Comparison of ENCODE assay signal across 20 cellular contexts in the genomic region with DNA sequence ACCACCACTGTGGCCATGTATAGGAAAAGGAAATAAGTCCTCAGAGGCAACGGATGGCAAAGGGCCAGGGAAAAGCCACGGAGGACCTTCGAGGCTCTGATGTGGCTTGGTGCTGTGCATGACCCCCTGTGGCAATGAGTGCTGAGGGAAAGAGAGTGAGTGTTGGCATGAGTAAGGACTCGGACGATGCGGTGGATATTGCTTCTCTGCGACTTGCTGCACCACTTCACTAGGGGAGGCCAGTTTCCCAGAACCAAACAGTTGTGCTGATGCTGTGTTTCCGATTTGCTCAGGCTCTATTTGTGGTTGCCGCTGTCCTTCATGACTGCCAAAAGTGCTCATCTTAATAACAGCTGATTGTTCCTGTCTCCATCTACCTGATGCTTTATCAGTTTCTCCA.
DNase-seq lines count a peak whose midpoint lies in the region; ATAC-seq and TF ChIP-seq lines count a peak whose summit lies in the region.
"Had no signal": no experiment of that assay in that cellular context is flagged by ENCODE, and none has a peak within 500 bp of the region (broad histone marks: within the 10 kb centered on the region; RNA-seq: fewer than 3 reads in every experiment).

No MANE protein-coding gene starts in this region.

- H3K27me3 ChIP-seq in breast epithelium, result no peaks in the 10 kb centered on the region
- H3K27me3 ChIP-seq: left lung, stomach, upper lobe of right lung had no signal

- H3K27ac ChIP-seq in breast epithelium, result no peak overlapping the region
- no peak overlapping the region for H3K27ac ChIP-seq in caudate nucleus (ENCODE audit: low read depth, low read length)
- H3K27ac ChIP-seq: left lung, PC-9, stomach, upper lobe of right lung had no signal

- no peak overlapping the region for H3K4me3 ChIP-seq in breast epithelium
- H3K4me3 ChIP-seq: left lung, PC-9, stomach, upper lobe of right lung had no signal

- H3K36me3 Mint-ChIP-seq in MCF 10A (ENCODE audit: insufficient read depth, unreplicated experiment) (peaks cover 57% of the 10 kb centered on the region), T-helper 17 cell (ENCODE audit: low read depth) (peaks cover 14% of the 10 kb centered on the region)
- H3K36me3 Mint-ChIP-seq in activated naive CD8-positive, alpha-beta T cell treated with anti-CD3 and anti-CD28 coated beads, Interleukin-2, amount 50 U/mL, for 24 hours (ENCODE audit: low read depth), result peaks cover 60% of the 10 kb centered on the region
- H3K36me3 Mint-ChIP-seq in stimulated activated naive CD8-positive, alpha-beta T cell treated with anti-CD3 and anti-CD28 coated beads, Interleukin-15, Interleukin-2, amounts not matched to agents 100 ng/mL and 50 ng/mL, for 24 hours (ENCODE audit: low read depth), result peaks cover 60% of the 10 kb centered on the region

- POLR2A ChIA-PET in MCF 10A (lab: Yijun Ruan, JAX), result interaction anchor here (0.9 kb wide), 1 partner anchor 37 kb away, joined by 3 read pairs; no protein-coding TSS in a partner anchor

- no peaks in the 10 kb centered on the region for H3K27me3 Mint-ChIP-seq in MCF 10A (ENCODE audit: insufficient read depth, unreplicated experiment)
- H3K27me3 Mint-ChIP-seq in T-helper 17 cell, result no peaks in the 10 kb centered on the region
- H3K27me3 Mint-ChIP-seq in activated naive CD8-positive, alpha-beta T cell treated with anti-CD3 and anti-CD28 coated beads, Interleukin-2, amount 50 U/mL, for 24 hours, result no peaks in the 10 kb centered on the region
- H3K27me3 Mint-ChIP-seq in stimulated activated naive CD8-positive, alpha-beta T cell treated with anti-CD3 and anti-CD28 coated beads, Interleukin-15, Interleukin-2, amounts not matched to agents 100 ng/mL and 50 ng/mL, for 24 hours, result no peaks in the 10 kb centered on the region
- H3K27me3 Mint-ChIP-seq: progenitor cell of endocrine pancreas had no signal

- ATAC-seq in T-helper 17 cell (peak; percentile 44), HG03025 (IDR thresholded peaks at IDR 0.05; ENCODE audit: low FRiP score, unreplicated experiment) (no peak)
- ATAC-seq in activated naive CD8-positive, alpha-beta T cell treated with anti-CD3 and anti-CD28 coated beads, Interleukin-2, amount 50 U/mL, for 24 hours, result peak; percentile 51
- ATAC-seq: left lung, upper lobe of right lung had no signal

- H3K9me3 ChIP-seq in breast epithelium (no peaks in the 10 kb centered on the region), T-helper 17 cell (ENCODE audit: control insufficient read depth, low read length, poor library complexity, severe bottlenecking) (no peaks in the 10 kb centered on the region)
- H3K9me3 ChIP-seq: left lung, stomach, upper lobe of right lung had no signal

- CTCF ChIA-PET in MCF 10A (lab: Yijun Ruan, JAX), result interaction anchor here (0.6 kb wide), 1 partner anchor 739 kb away, joined by 3 read pairs; no protein-coding TSS in a partner anchor

- TSS peak; percentile 9 for BruUV-seq in MCF 10A (replicated peaks; lab: Mats Ljungman, UMichigan)

- TF ChIP-seq CTCF in MCF 10A (IDR thresholded peaks at IDR 0.05; ENCODE audit: unreplicated experiment) (no peak), breast epithelium (IDR thresholded peaks at IDR 0.05) (no peak)

- DNase-seq in MCF 10A (ENCODE audit: unreplicated experiment) (no peak), breast epithelium (ENCODE audit: low spot score in 2 of 2) (no peak), T-helper 17 cell (no peak), germinal center (ENCODE audit: low spot score) (no peak), caudate nucleus (lab: John Stamatoyannopoulos, UW) (no peak)
- no peak for DNase-seq in activated naive CD8-positive, alpha-beta T cell treated with anti-CD3 and anti-CD28 coated beads, Interleukin-2, amount 50 U/mL, for 24 hours
- DNase-seq: activated effector memory CD4-positive, alpha-beta T cell treated with anti-CD3 and anti-CD28 coated beads, Interleukin-2, amount 50 U/mL, for 16 hours; GOT3; IMR-90; left lung; NCI-H1694; NCI-H226; PC-9; SHP77 treated with DMSO at 0.1 percent for 48 hours; stomach; upper lobe of right lung had no signal

- H3K4me1 ChIP-seq in breast epithelium, result no peaks in the 10 kb centered on the region
- H3K4me1 ChIP-seq: left lung, stomach, upper lobe of right lung had no signal

- H3K36me3 ChIP-seq in breast epithelium, result no peaks in the 10 kb centered on the region

- no peaks in the 10 kb centered on the region for H3K9me3 Mint-ChIP-seq in MCF 10A (ENCODE audit: unreplicated experiment)
- H3K9me3 Mint-ChIP-seq in activated naive CD8-positive, alpha-beta T cell treated with anti-CD3 and anti-CD28 coated beads, Interleukin-2, amount 50 U/mL, for 24 hours, result no peaks in the 10 kb centered on the region
- H3K9me3 Mint-ChIP-seq in stimulated activated naive CD8-positive, alpha-beta T cell treated with anti-CD3 and anti-CD28 coated beads, Interleukin-15, Interleukin-2, amounts not matched to agents 100 ng/mL and 50 ng/mL, for 24 hours, result no peaks in the 10 kb centered on the region
- H3K9me3 Mint-ChIP-seq: mesothelial cell of epicardium had no signal

- intact Hi-C loops in MCF 10A (cut with micrococcal nuclease), result no loop called here
- intact Hi-C loops in breast epithelium (cut with DNase I; ENCODE audit: low total_unique reads), result no loop called here

- H3K4me3 Mint-ChIP-seq in MCF 10A (ENCODE audit: unreplicated experiment) (no peak overlapping the region), T-helper 17 cell (peak overlapping the region; percentile 67)
- H3K4me3 Mint-ChIP-seq in activated naive CD8-positive, alpha-beta T cell treated with anti-CD3 and anti-CD28 coated beads, Interleukin-2, amount 50 U/mL, for 24 hours, result no peak overlapping the region
- peak overlapping the region; percentile 28 for H3K4me3 Mint-ChIP-seq in stimulated activated naive CD8-positive, alpha-beta T cell treated with anti-CD3 and anti-CD28 coated beads, Interleukin-15, Interleukin-2, amounts not matched to agents 100 ng/mL and 50 ng/mL, for 24 hours
- H3K4me3 Mint-ChIP-seq: mesothelial cell of epicardium had no signal

- H3K27ac Mint-ChIP-seq in MCF 10A (ENCODE audit: low read depth, unreplicated experiment), result no peak overlapping the region
- H3K27ac Mint-ChIP-seq in T-helper 17 cell, result peak overlapping the region; percentile 85
- H3K27ac Mint-ChIP-seq in activated naive CD8-positive, alpha-beta T cell treated with anti-CD3 and anti-CD28 coated beads, Interleukin-2, amount 50 U/mL, for 24 hours, result peak overlapping the region; percentile 84
- H3K27ac Mint-ChIP-seq in stimulated activated naive CD8-positive, alpha-beta T cell treated with anti-CD3 and anti-CD28 coated beads, Interleukin-15, Interleukin-2, amounts not matched to agents 100 ng/mL and 50 ng/mL, for 24 hours, result peak overlapping the region; percentile 81
- H3K27ac Mint-ChIP-seq: mesothelial cell of epicardium, progenitor cell of endocrine pancreas had no signal

- no peak for TF ChIP-seq POLR2A in breast epithelium (IDR thresholded peaks at IDR 0.05)

- H3K4me1 Mint-ChIP-seq in MCF 10A (ENCODE audit: insufficient read depth, unreplicated experiment) (no peaks in the 10 kb centered on the region), T-helper 17 cell (peaks cover 32% of the 10 kb centered on the region)
- peaks cover 50% of the 10 kb centered on the region for H3K4me1 Mint-ChIP-seq in activated naive CD8-positive, alpha-beta T cell treated with anti-CD3 and anti-CD28 coated beads, Interleukin-2, amount 50 U/mL, for 24 hours
- H3K4me1 Mint-ChIP-seq in stimulated activated naive CD8-positive, alpha-beta T cell treated with anti-CD3 and anti-CD28 coated beads, Interleukin-15, Interleukin-2, amounts not matched to agents 100 ng/mL and 50 ng/mL, for 24 hours (ENCODE audit: low read depth), result peaks cover 52% of the 10 kb centered on the region
- H3K4me1 Mint-ChIP-seq: mesothelial cell of epicardium had no signal

Comparison
In these comparisons a context has a peak if more than half of its experiments do, and no peak if none do; other contexts are left out.
1. H3K4me3 Mint-ChIP-seq: peak in T-helper 17 cell (single experiment) and stimulated activated naive CD8-positive, alpha-beta T cell treated with anti-CD3 and anti-CD28 coated beads, Interleukin-15, Interleukin-2, amounts not matched to agents 100 ng/mL and 50 ng/mL, for 24 hours (single experiment); none in MCF 10A (single experiment) and activated naive CD8-positive, alpha-beta T cell treated with anti-CD3 and anti-CD28 coated beads, Interleukin-2, amount 50 U/mL, for 24 hours (single experiment).